ENCODE assay signal across 8 cellular contexts in the genomic region with DNA sequence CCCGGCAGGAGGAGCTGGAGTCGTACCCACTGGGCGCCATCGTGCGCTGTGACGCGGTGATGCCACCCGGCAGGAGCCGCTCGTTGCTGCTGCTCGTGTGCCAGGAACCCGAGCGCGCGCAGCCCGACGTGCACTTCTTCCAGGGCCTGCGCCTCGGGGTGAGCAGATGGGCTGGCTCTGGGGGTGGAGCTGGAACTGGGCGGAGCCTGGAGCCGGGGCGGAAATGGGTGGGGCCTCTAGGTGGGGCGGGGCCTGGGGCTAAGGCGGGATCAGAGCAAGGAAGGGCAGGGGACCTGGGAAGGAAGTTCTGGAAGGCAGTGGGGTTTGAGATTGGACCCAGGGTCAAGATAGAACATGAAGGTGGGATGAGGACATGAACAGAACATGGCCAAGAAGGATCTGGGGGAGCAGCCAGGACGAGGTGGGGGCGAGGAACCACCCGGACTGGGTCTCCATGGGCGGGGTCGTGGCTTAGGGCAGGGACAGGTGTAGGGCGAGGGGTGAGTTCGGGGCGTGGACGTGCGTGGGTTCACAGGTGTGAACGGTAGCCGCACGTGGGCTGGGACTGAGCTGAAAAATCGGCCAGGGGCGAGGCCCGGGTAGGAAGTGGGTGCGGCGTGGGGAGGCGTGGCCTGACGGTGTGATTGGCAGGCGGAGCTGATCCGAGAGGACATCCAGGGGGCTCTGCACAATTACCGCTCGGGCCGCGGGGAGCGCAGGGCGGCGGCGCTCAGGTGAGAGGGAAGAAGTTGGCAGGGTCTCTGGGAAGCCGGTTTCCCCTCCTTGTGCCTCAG. TPM values are rescaled to one million over a fixed set of nuclear protein-coding genes. Genes with fewer than 3 reads are reported as not detected.
DNase-seq lines count a peak whose midpoint lies in the region; TF ChIP-seq lines count a peak whose summit lies in the region.

No MANE protein-coding gene starts in this region.

- DNase-seq in 8988T: peak; percentile 60
- DNase-seq in H4 (ENCODE audit: low spot score): peak; percentile 60
- DNase-seq in NCI-H2227 (lab: John Stamatoyannopoulos, UW; ENCODE audit: unreplicated experiment): peak; percentile 98
- peak; percentile 93 for DNase-seq in activated CD4-positive, alpha-beta T cell treated with anti-CD3 and anti-CD28 coated beads, Interleukin-2, amount 10 ng/mL, durations not matched to agents 24 days and 14 days
- DNase-seq in effector memory CD4-positive, alpha-beta T cell: peak; percentile 23 to 39 (median 23)
- DNase-seq in mesothelial cell of epicardium (ENCODE audit: low spot score in 2 of 2, unreplicated experiment in 2 of 2): peak; percentile 56 to 75
- peak; percentile 34 for DNase-seq in stimulated activated naive CD4-positive, alpha-beta T cell treated with Interleukin-2 at 50 U/mL for 16 hours (lab: John Stamatoyannopoulos, UW)
- no peak for DNase-seq in AML-193 (lab: John Stamatoyannopoulos, UW)

- no peaks in the 10 kb centered on the region for H3K9me3 Mint-ChIP-seq in activated CD4-positive, alpha-beta T cell treated with anti-CD3 and anti-CD28 coated beads, Interleukin-2, amount 10 ng/mL, durations not matched to agents 24 days and 14 days
- no peaks in the 10 kb centered on the region for H3K9me3 Mint-ChIP-seq in mesothelial cell of epicardium

- TF ChIP-seq CTCF in mesothelial cell of epicardium (IDR thresholded peaks at IDR 0.05; ENCODE audit: unreplicated experiment): no peak

- H3K4me1 ChIP-seq in effector memory CD4-positive, alpha-beta T cell (ENCODE audit: control insufficient read depth, insufficient read depth, low read length, poor library complexity, severe bottlenecking): peaks cover 24% of the 10 kb centered on the region

- H3K27ac ChIP-seq in effector memory CD4-positive, alpha-beta T cell (ENCODE audit: insufficient read depth, low read length, poor library complexity, severe bottlenecking): no peak overlapping the region

- H3K27me3 ChIP-seq in effector memory CD4-positive, alpha-beta T cell (replicated peaks; ENCODE audit: control insufficient read depth, insufficient read depth, low read length, poor library complexity, severe bottlenecking): peaks cover 26% of the 10 kb centered on the region

- peak overlapping the region; percentile 89 for H3K27ac Mint-ChIP-seq in activated CD4-positive, alpha-beta T cell treated with anti-CD3 and anti-CD28 coated beads, Interleukin-2, amount 10 ng/mL, durations not matched to agents 24 days and 14 days
- peak overlapping the region; percentile 87 for H3K27ac Mint-ChIP-seq in mesothelial cell of epicardium

- peak overlapping the region; percentile 58 for H3K4me3 ChIP-seq in effector memory CD4-positive, alpha-beta T cell (ENCODE audit: insufficient read depth, low read depth, low read length, poor library complexity, severe bottlenecking)

- no peaks in the 10 kb centered on the region for H3K9me3 ChIP-seq in effector memory CD4-positive, alpha-beta T cell (ENCODE audit: control insufficient read depth, low read length)

- H3K36me3 Mint-ChIP-seq in activated CD4-positive, alpha-beta T cell treated with anti-CD3 and anti-CD28 coated beads, Interleukin-2, amount 10 ng/mL, durations not matched to agents 24 days and 14 days (ENCODE audit: low read depth): peaks cover 3% of the 10 kb centered on the region
- H3K36me3 Mint-ChIP-seq in mesothelial cell of epicardium: peaks cover 15% of the 10 kb centered on the region

- no peaks in the 10 kb centered on the region for H3K36me3 ChIP-seq in effector memory CD4-positive, alpha-beta T cell (ENCODE audit: control insufficient read depth, insufficient read depth, low read length)

- intact Hi-C loops in activated CD4-positive, alpha-beta T cell treated with anti-CD3 and anti-CD28 coated beads, Interleukin-2, amount 10 ng/mL, durations not matched to agents 24 days and 14 days (cut with micrococcal nuclease): loop anchor here (2.0 to 5.0 kb wide), 2 partner anchors 36 to 82 kb away; partner anchors contain the start of gene PPP1R12C

- H3K4me1 Mint-ChIP-seq in activated CD4-positive, alpha-beta T cell treated with anti-CD3 and anti-CD28 coated beads, Interleukin-2, amount 10 ng/mL, durations not matched to agents 24 days and 14 days: peaks cover 17% of the 10 kb centered on the region
- peaks cover 36% of the 10 kb centered on the region for H3K4me1 Mint-ChIP-seq in mesothelial cell of epicardium

- peaks cover 28% of the 10 kb centered on the region for H3K27me3 Mint-ChIP-seq in activated CD4-positive, alpha-beta T cell treated with anti-CD3 and anti-CD28 coated beads, Interleukin-2, amount 10 ng/mL, durations not matched to agents 24 days and 14 days
- H3K27me3 Mint-ChIP-seq in mesothelial cell of epicardium (ENCODE audit: low read depth): peaks cover 67% of the 10 kb centered on the region

- H3K4me3 Mint-ChIP-seq in activated CD4-positive, alpha-beta T cell treated with anti-CD3 and anti-CD28 coated beads, Interleukin-2, amount 10 ng/mL, durations not matched to agents 24 days and 14 days: peak overlapping the region; percentile 85
- peak overlapping the region; percentile 65 for H3K4me3 Mint-ChIP-seq in mesothelial cell of epicardium

RNA-seq across cellular contexts. Expression of gene EPS8L1, which starts 4.6 kb away (rescaled TPM):
- total RNA-seq in H4 (2014; rRNA removed; shearing (Covaris generic)): 2.2 and 4.3 TPM in 2 replicates
- total RNA-seq in activated CD4-positive, alpha-beta T cell treated with anti-CD3 and anti-CD28 coated beads, Interleukin-2, amount 10 ng/mL, durations not matched to agents 24 days and 14 days: 3.7 and 3.9 TPM in 2 replicates
- 375 to 425 TPM (median 396 TPM) in 3 replicates for total RNA-seq in mesothelial cell of epicardium

RNA-seq across cellular contexts. Expression of gene RDH13, which starts 17.4 kb away (rescaled TPM):
- 18.1 and 43.0 TPM in 2 replicates for total RNA-seq in H4 (2014; rRNA removed; shearing (Covaris generic))
- total RNA-seq in activated CD4-positive, alpha-beta T cell treated with anti-CD3 and anti-CD28 coated beads, Interleukin-2, amount 10 ng/mL, durations not matched to agents 24 days and 14 days: 21.7 and 23.2 TPM in 2 replicates
- total RNA-seq in mesothelial cell of epicardium: 81.0 to 88.6 TPM (median 85.7 TPM) in 3 replicates

RNA-seq across cellular contexts. Expression of gene PPP1R12C, which starts 37.1 kb away (rescaled TPM):
- total RNA-seq in H4 (2014; rRNA removed; shearing (Covaris generic)): 18.0 and 26.4 TPM in 2 replicates
- total RNA-seq in activated CD4-positive, alpha-beta T cell treated with anti-CD3 and anti-CD28 coated beads, Interleukin-2, amount 10 ng/mL, durations not matched to agents 24 days and 14 days: 103 and 104 TPM in 2 replicates
- 100 to 111 TPM (median 109 TPM) in 3 replicates for total RNA-seq in mesothelial cell of epicardium

RNA-seq across cellular contexts. Expression of gene GP6, which starts 42.3 kb away (rescaled TPM):
- not detected in 2 replicates for total RNA-seq in H4 (2014; rRNA removed; shearing (Covaris generic))
- total RNA-seq in activated CD4-positive, alpha-beta T cell treated with anti-CD3 and anti-CD28 coated beads, Interleukin-2, amount 10 ng/mL, durations not matched to agents 24 days and 14 days: 0.17 and 0.42 TPM in 2 replicates
- total RNA-seq in mesothelial cell of epicardium: 0.78 to 1.4 TPM (median 1.4 TPM) in 3 replicates

Comparison
In these comparisons a context has a peak if more than half of its experiments do, and no peak if none do; other contexts are left out.
1. DNase-seq: peak in 8988T (single experiment), H4 (single experiment), NCI-H2227 (single experiment), activated CD4-positive, alpha-beta T cell treated with anti-CD3 and anti-CD28 coated beads, Interleukin-2, amount 10 ng/mL, durations not matched to agents 24 days and 14 days (single experiment), effector memory CD4-positive, alpha-beta T cell (3 of 3), mesothelial cell of epicardium (2 of 2) and stimulated activated naive CD4-positive, alpha-beta T cell treated with Interleukin-2 at 50 U/mL for 16 hours (single experiment); none in AML-193 (0 of 2).
2. RNA of gene EPS8L1, which starts 4.6 kb away (total RNA-seq): 375 to 425 TPM in mesothelial cell of epicardium; 3.7 to 3.9 TPM in activated CD4-positive, alpha-beta T cell treated with anti-CD3 and anti-CD28 coated beads, Interleukin-2, amount 10 ng/mL, durations not matched to agents 24 days and 14 days and 2.2 to 4.3 TPM in H4; every median in the first group is over 10 times any median in the second.